ENCODE assay signal across 34 cellular contexts in the genomic region with DNA sequence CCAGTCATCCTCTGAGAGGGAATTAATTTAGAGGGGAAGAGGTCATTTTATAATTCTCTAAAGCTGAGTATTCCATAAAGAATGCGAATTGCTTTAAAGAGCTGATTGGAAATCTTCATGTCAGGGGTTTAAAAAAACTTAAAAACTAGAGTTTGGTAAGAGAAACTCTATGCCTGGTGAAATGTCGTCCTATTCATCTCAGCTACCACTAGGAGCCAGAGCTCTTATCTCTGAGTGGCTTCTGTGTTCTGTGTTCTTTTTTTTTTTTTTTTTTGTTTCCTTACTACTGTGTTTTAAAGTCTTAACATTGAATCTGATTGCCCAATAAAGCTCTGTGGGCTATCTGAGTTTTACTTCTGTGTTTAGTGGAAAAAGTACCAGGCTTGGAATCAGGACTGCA.
"Had no signal": no experiment of that assay in that cellular context is flagged by ENCODE, and none has a peak within 500 bp of the region (broad histone marks: within the 10 kb centered on the region; RNA-seq: fewer than 3 reads in every experiment).

No MANE protein-coding gene starts in this region.

- ATAC-seq: activated CD4-positive, CD25-positive, alpha-beta regulatory T cell treated with anti-CD3 and anti-CD28 coated beads, Interleukin-2, amount 50 U/mL, for 24 hours; effector memory CD8-positive, alpha-beta T cell; foreskin keratinocyte; heart left ventricle; left colon; pancreas; sciatic nerve; stimulated activated memory B cell treated with anti-CD40 and anti-IgM and Interleukin-4, amounts not matched to agents 10 μg/mL and 1 μg/mL and 100 μg/mL, for 72 hours; stimulated activated naive CD8-positive, alpha-beta T cell treated with anti-CD3 and anti-CD28 coated beads, Interleukin-15, amount 100 ng/mL, for 72 hours; upper lobe of right lung had no signal

- H3K36me3 ChIP-seq: ascending aorta, heart left ventricle, pancreas, prostate gland, thyroid gland, upper lobe of right lung, WERI-Rb-1 had no signal

- H3K4me1 ChIP-seq: ascending aorta, foreskin keratinocyte, pancreas, prostate gland, upper lobe of right lung had no signal

- DNase-seq: activated CD4-positive, alpha-beta T cell treated with anti-CD3 and anti-CD28 coated beads for 48 hours; activated CD4-positive, alpha-beta T cell treated with anti-CD3 and anti-CD28 coated beads, Interleukin-2, amount 50 U/mL, for 48 hours; activated CD8-positive, alpha-beta memory T cell treated with anti-CD3 and anti-CD28 coated beads for 24 hours; activated effector memory CD4-positive, alpha-beta T cell treated with Interleukin-2 at 50 U/mL for 16 hours; activated naive CD4-positive, alpha-beta T cell treated with anti-CD3 and anti-CD28 coated beads, Interleukin-2, amount 10 ng/mL, durations not matched to agents 7 days and 5 days; activated naive CD8-positive, alpha-beta T cell treated with anti-CD3 and anti-CD28 coated beads, Interleukin-2, amount 10 ng/mL, durations not matched to agents 7 days and 5 days; effector memory CD8-positive, alpha-beta T cell; foreskin keratinocyte; heart left ventricle; hypothalamus; immature natural killer cell; kidney; left colon; mammary epithelial cell; naive B cell; nephron progenitor cell; nucleus accumbens; pancreas; retina; stimulated activated CD4-positive, alpha-beta T cell treated with anti-CD3 and anti-CD28 coated beads, Interleukin-1b, Interleukin-23, amount 100 ng/mL, for 48 hours; stimulated activated CD4-positive, alpha-beta T cell treated with anti-CD3 and anti-CD28 coated beads, Interleukin-4, amount 100 ng/mL, for 4 hours; stimulated activated CD8-positive, alpha-beta memory T cell treated with anti-CD3 and anti-CD28 coated beads, Interleukin-4, amount 100 ng/mL, for 48 hours; stimulated activated naive CD8-positive, alpha-beta T cell treated with anti-CD3 and anti-CD28 coated beads, Interleukin-15, amount 100 ng/mL, for 72 hours; T-helper 9 cell; thyroid gland; upper lobe of right lung; WERI-Rb-1 had no signal

- H3K27ac ChIP-seq: ascending aorta, coronary artery, foreskin keratinocyte, heart left ventricle, pancreas, prostate gland, skin epidermis, upper lobe of right lung, WERI-Rb-1 had no signal

- H3K27me3 ChIP-seq: ascending aorta, foreskin keratinocyte, heart left ventricle, thyroid gland, upper lobe of right lung had no signal

- H3K4me3 ChIP-seq: ascending aorta, coronary artery, heart left ventricle, pancreas, prostate gland, skin epidermis, thyroid gland, upper lobe of right lung had no signal

- H3K9me3 ChIP-seq: ascending aorta, heart left ventricle, pancreas, prostate gland, thyroid gland, upper lobe of right lung had no signal
